In genomic region chr17:34378664-34379101, GRCh38 we compare ENCODE assay signal across 9 cellular contexts. TPM values are rescaled to one million over a fixed set of nuclear protein-coding genes. Genes with fewer than 3 reads are reported as not detected.
DNase-seq lines count a peak whose midpoint lies in the region; ATAC-seq and FAIRE-seq lines count a peak whose summit lies in the region.
"Had no signal": no experiment of that assay in that cellular context is flagged by ENCODE, and none has a peak within 500 bp of the region (broad histone marks: within the 10 kb centered on the region; RNA-seq: fewer than 3 reads in every experiment).

No MANE protein-coding gene starts in this region.

- H3K9me3 ChIP-seq in T-helper 17 cell (ENCODE audit: control insufficient read depth, low read length, poor library complexity, severe bottlenecking): no peaks in the 10 kb centered on the region

- no peak overlapping the region for H3K27ac ChIP-seq in substantia nigra (ENCODE audit: low read depth, low read length, poor library complexity, severe bottlenecking)
- H3K27ac ChIP-seq: epithelial cell of prostate had no signal

- DNase-seq in activated naive CD4-positive, alpha-beta T cell treated with anti-CD3 and anti-CD28 coated beads for 36 hours: peak; percentile 31
- no peak for DNase-seq in activated naive CD4-positive, alpha-beta T cell treated with Interleukin-2 at 50 U/mL for 16 hours
- DNase-seq in T-helper 17 cell: no peak
- no peak for DNase-seq in frontal cortex (ENCODE audit: low spot score in 2 of 2)
- no peak for DNase-seq in NCI-H128 (lab: John Stamatoyannopoulos, UW; ENCODE audit: unreplicated experiment)
- no peak for DNase-seq in substantia nigra (lab: John Stamatoyannopoulos, UW)

- ATAC-seq in HG03066 (IDR thresholded peaks at IDR 0.05; ENCODE audit: low read depth, unreplicated experiment) (peak; percentile 69), T-helper 17 cell (no peak)

- no peaks in the 10 kb centered on the region for H3K9me3 Mint-ChIP-seq in activated naive CD4-positive, alpha-beta T cell treated with anti-CD3 and anti-CD28 coated beads for 36 hours
- no peaks in the 10 kb centered on the region for H3K9me3 Mint-ChIP-seq in stimulated activated naive CD8-positive, alpha-beta T cell treated with anti-CD3 and anti-CD28 coated beads, Interleukin-15, Interleukin-2, amounts not matched to agents 100 ng/mL and 50 ng/mL, for 24 hours

- no peaks in the 10 kb centered on the region for H3K36me3 Mint-ChIP-seq in activated naive CD4-positive, alpha-beta T cell treated with anti-CD3 and anti-CD28 coated beads for 36 hours (ENCODE audit: low read depth)
- H3K36me3 Mint-ChIP-seq in T-helper 17 cell (ENCODE audit: low read depth): peaks cover 5% of the 10 kb centered on the region
- H3K36me3 Mint-ChIP-seq in stimulated activated naive CD8-positive, alpha-beta T cell treated with anti-CD3 and anti-CD28 coated beads, Interleukin-15, Interleukin-2, amounts not matched to agents 100 ng/mL and 50 ng/mL, for 24 hours (ENCODE audit: low read depth): no peaks in the 10 kb centered on the region

- FAIRE-seq in frontal cortex (lab: Jason Lieb, UNC): no peak

- H3K27me3 Mint-ChIP-seq in activated naive CD4-positive, alpha-beta T cell treated with anti-CD3 and anti-CD28 coated beads for 36 hours (ENCODE audit: low read depth): peaks cover 2% of the 10 kb centered on the region
- H3K27me3 Mint-ChIP-seq in T-helper 17 cell: peaks cover 67% of the 10 kb centered on the region
- H3K27me3 Mint-ChIP-seq in stimulated activated naive CD8-positive, alpha-beta T cell treated with anti-CD3 and anti-CD28 coated beads, Interleukin-15, Interleukin-2, amounts not matched to agents 100 ng/mL and 50 ng/mL, for 24 hours: peaks cover 16% of the 10 kb centered on the region

- CTCF ChIA-PET in activated naive CD4-positive, alpha-beta T cell treated with anti-CD3 and anti-CD28 coated beads for 36 hours (lab: Charles Lee): interaction anchor here (0.7 kb wide), 1 partner anchor 176 kb away, joined by 3 read pairs; no protein-coding TSS in a partner anchor

- intact Hi-C loops in activated naive CD4-positive, alpha-beta T cell treated with anti-CD3 and anti-CD28 coated beads for 36 hours (cut with micrococcal nuclease): no loop called here

- no peak overlapping the region for H3K4me3 Mint-ChIP-seq in activated naive CD4-positive, alpha-beta T cell treated with anti-CD3 and anti-CD28 coated beads for 36 hours
- H3K4me3 Mint-ChIP-seq in T-helper 17 cell: peak overlapping the region; percentile 39
- peak overlapping the region; percentile 7 for H3K4me3 Mint-ChIP-seq in stimulated activated naive CD8-positive, alpha-beta T cell treated with anti-CD3 and anti-CD28 coated beads, Interleukin-15, Interleukin-2, amounts not matched to agents 100 ng/mL and 50 ng/mL, for 24 hours

- peaks cover 21% of the 10 kb centered on the region for H3K4me1 Mint-ChIP-seq in activated naive CD4-positive, alpha-beta T cell treated with anti-CD3 and anti-CD28 coated beads for 36 hours (ENCODE audit: low read depth)
- peaks cover 6% of the 10 kb centered on the region for H3K4me1 Mint-ChIP-seq in T-helper 17 cell
- H3K4me1 Mint-ChIP-seq in stimulated activated naive CD8-positive, alpha-beta T cell treated with anti-CD3 and anti-CD28 coated beads, Interleukin-15, Interleukin-2, amounts not matched to agents 100 ng/mL and 50 ng/mL, for 24 hours (ENCODE audit: low read depth): peaks cover 68% of the 10 kb centered on the region

- no peak overlapping the region for H3K27ac Mint-ChIP-seq in activated naive CD4-positive, alpha-beta T cell treated with anti-CD3 and anti-CD28 coated beads for 36 hours
- no peak overlapping the region for H3K27ac Mint-ChIP-seq in T-helper 17 cell
- H3K27ac Mint-ChIP-seq in stimulated activated naive CD8-positive, alpha-beta T cell treated with anti-CD3 and anti-CD28 coated beads, Interleukin-15, Interleukin-2, amounts not matched to agents 100 ng/mL and 50 ng/mL, for 24 hours: peak overlapping the region; percentile 56

RNA-seq across cellular contexts. Expression of gene CCL1, which starts 15.7 kb away (rescaled TPM):
- total RNA-seq in activated naive CD4-positive, alpha-beta T cell treated with anti-CD3 and anti-CD28 coated beads for 36 hours: not detected
- not detected for total RNA-seq in T-helper 17 cell
- total RNA-seq in frontal cortex: not detected

RNA-seq across cellular contexts. Expression of gene CCL13, which starts 22.4 kb away (rescaled TPM):
- total RNA-seq in activated naive CD4-positive, alpha-beta T cell treated with anti-CD3 and anti-CD28 coated beads for 36 hours: not detected
- total RNA-seq in T-helper 17 cell (not detected), frontal cortex (1.2 TPM)

RNA-seq across cellular contexts. Expression of gene CCL8, which starts 59.4 kb away (rescaled TPM):
- not detected for total RNA-seq in activated naive CD4-positive, alpha-beta T cell treated with anti-CD3 and anti-CD28 coated beads for 36 hours
- total RNA-seq in T-helper 17 cell (not detected), frontal cortex (not detected)
